Comparison of ENCODE assay signal across 7 cellular contexts in genomic region chr14:33950320-33951182, GRCh38. TPM values are rescaled to one million over a fixed set of nuclear protein-coding genes. Genes with fewer than 3 reads are reported as not detected.
DNase-seq lines count a peak whose midpoint lies in the region; ATAC-seq and TF ChIP-seq lines count a peak whose summit lies in the region.

TSS of gene EGLN3 (minus strand) at chr14:33951074. CDS start at chr14:33950752, 322 bp downstream.

- ATAC-seq in GM18502 (IDR thresholded peaks at IDR 0.05; ENCODE audit: poor library complexity, unreplicated experiment) = peak; percentile 89
- ATAC-seq in HG02642 (IDR thresholded peaks at IDR 0.05; ENCODE audit: poor library complexity, unreplicated experiment) = peak; percentile 89

- H3K36me3 ChIP-seq in kidney epithelial cell (ENCODE audit: control insufficient read depth, insufficient read depth, low read length) = no peaks in the 10 kb centered on the region

- peaks cover 14% of the 10 kb centered on the region for H3K27me3 ChIP-seq in kidney epithelial cell (ENCODE audit: control insufficient read depth, insufficient read depth, low read length)

- no peak for TF ChIP-seq CTCF in WI38 (IDR thresholded peaks at IDR 0.05; ENCODE audit: low read depth, low read length)
- no peak for TF ChIP-seq CTCF in kidney epithelial cell (IDR thresholded peaks at IDR 0.05; ENCODE audit: insufficient read depth, low read length, poor library complexity, severe bottlenecking)

- peak within 1 kb of the TSS; percentile 54 for H3K4me3 ChIP-seq in WI38 (ENCODE audit: low read depth, low read length)
- H3K4me3 ChIP-seq in kidney epithelial cell (ENCODE audit: low read depth, low read length) = peak within 1 kb of the TSS; percentile 54

- DNase-seq in NCI-H187 treated with DMSO at 0.1 percent for 48 hours (lab: John Stamatoyannopoulos, UW) = peak; percentile 42
- DNase-seq in cerebellum (ENCODE audit: low spot score) = peak; percentile 80
- peak; percentile 26 for DNase-seq in kidney epithelial cell (ENCODE audit: low read depth)
- DNase-seq in stimulated activated CD4-positive, alpha-beta T cell treated with anti-CD3 and anti-CD28 coated beads, Interleukin-12 subunit alpha, Interleukin-12 subunit beta, amount 100 ng/mL, for 48 hours (ENCODE audit: low read depth in 2 of 3, low spot score in 1 of 3) = peak; percentile 15 to 66 (median 50)

RNA-seq across cellular contexts. Expression of gene EGLN3, which starts in this region (rescaled TPM):
- total RNA-seq in cerebellum (9.2 TPM), kidney epithelial cell (1.6 TPM in 2 replicates)

Comparison
In these comparisons a context has a peak if more than half of its experiments do, and no peak if none do; other contexts are left out.
1. Peak in every context shown above with its lines: DNase-seq, ATAC-seq and H3K4me3 ChIP-seq.
2. DNase-seq: peak in every context shown above with its lines; median percentile 80 in cerebellum; 50 in stimulated activated CD4-positive, alpha-beta T cell treated with anti-CD3 and anti-CD28 coated beads, Interleukin-12 subunit alpha, Interleukin-12 subunit beta, amount 100 ng/mL, for 48 hours; 42 in NCI-H187 treated with DMSO at 0.1 percent for 48 hours; 26 in kidney epithelial cell.